ENCODE assay signal across 23 cellular contexts in the genomic region with DNA sequence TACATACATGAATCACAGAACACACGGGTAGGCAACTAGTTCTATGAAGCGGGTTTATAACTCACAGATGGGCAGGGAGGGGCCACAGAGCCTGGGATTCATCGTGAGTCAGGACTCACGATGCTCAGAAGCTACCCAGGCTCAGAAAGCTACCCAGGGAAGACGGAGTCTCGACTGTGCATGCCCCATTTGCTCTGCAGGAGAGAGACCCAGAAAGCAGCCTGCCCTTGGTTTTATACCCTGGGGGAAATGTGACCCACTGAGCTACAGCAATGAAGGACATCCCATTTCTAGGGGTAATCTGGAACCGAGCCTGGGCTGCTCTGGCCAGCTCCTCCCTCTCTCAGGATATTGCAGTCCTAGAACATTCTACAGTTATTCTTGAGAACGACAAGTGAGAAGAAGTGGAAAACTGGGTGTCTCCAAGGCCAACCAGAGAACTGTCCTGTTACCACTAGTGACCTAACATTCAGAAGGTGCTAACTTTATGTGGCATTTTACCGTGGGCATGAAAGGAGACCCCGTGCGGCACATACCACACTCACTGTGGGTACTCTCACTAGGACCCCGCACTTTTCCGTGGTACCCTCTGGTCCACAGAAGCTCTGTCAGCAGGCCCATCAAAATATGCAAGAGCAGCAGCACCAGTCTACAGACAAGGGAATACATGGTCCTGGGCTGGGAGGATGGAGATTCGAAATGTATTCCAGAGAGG.
DNase-seq lines count a peak whose midpoint lies in the region; ATAC-seq and TF ChIP-seq lines count a peak whose summit lies in the region.
"Had no signal": no experiment of that assay in that cellular context is flagged by ENCODE, and none has a peak within 500 bp of the region (broad histone marks: within the 10 kb centered on the region; RNA-seq: fewer than 3 reads in every experiment).

No MANE protein-coding gene starts in this region.

- no peak for TF ChIP-seq POLR2A in lower leg skin (IDR thresholded peaks at IDR 0.05)

- DNase-seq in natural killer cell treated with Interleukin-12 subunit alpha and Interleukin-12 subunit beta and Interleukin-15 and Interleukin-18, amount 100 ng/mL, for 72 hours (ENCODE audit: low spot score): peak; percentile 10
- DNase-seq in natural killer cell (no peak), RWPE1 (ENCODE audit: low spot score) (peak; percentile 43), posterior vena cava (ENCODE audit: low spot score) (peak; percentile 43), lower leg skin (ENCODE audit: low spot score in 2 of 2) (no peak)
- DNase-seq: AML-193; CD4-positive, alpha-beta T cell; HCEC 1CT; Karpas-422; NCI-H1092; NCI-H1417 treated with DMSO at 0.1 percent for 48 hours; NCI-H1694 treated with DMSO at 0.1 percent for 48 hours; NCI-H2081; NCI-H2227 treated with DMSO at 0.1 percent for 48 hours; NCI-H526 treated with DMSO at 0.1 percent for 48 hours; Peyer's patch; Right ventricle myocardium superior had no signal

- no peak overlapping the region for H3K4me3 Mint-ChIP-seq in natural killer cell treated with Interleukin-12 subunit alpha and Interleukin-12 subunit beta and Interleukin-15 and Interleukin-18, amount 100 ng/mL, for 72 hours
- no peak overlapping the region for H3K4me3 Mint-ChIP-seq in natural killer cell
- H3K4me3 Mint-ChIP-seq: CD4-positive, alpha-beta T cell had no signal

- POLR2A ChIA-PET in RWPE1 (lab: Yijun Ruan, JAX; ENCODE audit: low non-redundant PET): interaction anchor here (0.5 kb wide), 1 partner anchor 24 kb away, joined by 5 read pairs; no protein-coding TSS in a partner anchor

- H3K9me3 Mint-ChIP-seq in natural killer cell treated with Interleukin-12 subunit alpha and Interleukin-12 subunit beta and Interleukin-15 and Interleukin-18, amount 100 ng/mL, for 72 hours: no peaks in the 10 kb centered on the region
- H3K9me3 Mint-ChIP-seq in natural killer cell: no peaks in the 10 kb centered on the region
- H3K9me3 Mint-ChIP-seq: CD4-positive, alpha-beta T cell had no signal

- intact Hi-C loops in natural killer cell (cut with micrococcal nuclease) (no loop called here), posterior vena cava (cut with DNase I) (no loop called here), lower leg skin (cut with DNase I; ENCODE audit: low total_unique reads) (no loop called here)

- 87 to 91% methylated on average over 14 of the region's 14 CpGs for WGBS in lower leg skin, 2 donors

- H3K27me3 Mint-ChIP-seq in natural killer cell treated with Interleukin-12 subunit alpha and Interleukin-12 subunit beta and Interleukin-15 and Interleukin-18, amount 100 ng/mL, for 72 hours: peaks cover 7 to 9% of the 10 kb centered on the region in 2 donors
- peaks cover 17 to 31% of the 10 kb centered on the region in 2 donors for H3K27me3 Mint-ChIP-seq in natural killer cell (ENCODE audit: low read depth in 2 of 2)

- H3K27ac ChIP-seq in RWPE1: no peak overlapping the region
- H3K27ac ChIP-seq: BLaER1 treated with 17β-estradiol and CSF1 and Interleukin-3, amounts not matched to agents 10 nM and 100 nM; HL-60; Peyer's patch; SJSA1 had no signal

- H3K27ac Mint-ChIP-seq in natural killer cell treated with Interleukin-12 subunit alpha and Interleukin-12 subunit beta and Interleukin-15 and Interleukin-18, amount 100 ng/mL, for 72 hours: no peak overlapping the region
- no peak overlapping the region for H3K27ac Mint-ChIP-seq in natural killer cell
- H3K27ac Mint-ChIP-seq: CD4-positive, alpha-beta T cell had no signal

- no peaks in the 10 kb centered on the region for H3K4me1 Mint-ChIP-seq in natural killer cell treated with Interleukin-12 subunit alpha and Interleukin-12 subunit beta and Interleukin-15 and Interleukin-18, amount 100 ng/mL, for 72 hours (ENCODE audit: low read depth in 2 of 2)
- no peaks in the 10 kb centered on the region for H3K4me1 Mint-ChIP-seq in natural killer cell

- CTCF ChIA-PET in RWPE1 (lab: Yijun Ruan, JAX): interaction anchor here (0.6 kb wide), 2 partner anchors 249 to 579 kb away, joined by 3 to 5 read pairs; no protein-coding TSS in a partner anchor

- no peak overlapping the region for H3K4me3 ChIP-seq in lower leg skin (ENCODE audit: low read depth, poor library complexity, severe bottlenecking)
- H3K4me3 ChIP-seq: BLaER1 treated with 17β-estradiol and CSF1 and Interleukin-3, amounts not matched to agents 10 nM and 100 nM; Peyer's patch; SJSA1 had no signal

- no peaks in the 10 kb centered on the region for H3K36me3 Mint-ChIP-seq in natural killer cell treated with Interleukin-12 subunit alpha and Interleukin-12 subunit beta and Interleukin-15 and Interleukin-18, amount 100 ng/mL, for 72 hours
- no peaks in the 10 kb centered on the region for H3K36me3 Mint-ChIP-seq in natural killer cell

- TF ChIP-seq CTCF in natural killer cell (IDR thresholded peaks at IDR 0.05) (no peak), RWPE1 (conservative IDR thresholded peaks at IDR 0.05; ENCODE audit: low read depth) (no peak), lower leg skin (IDR thresholded peaks at IDR 0.05) (no peak)

- no peak for ATAC-seq in natural killer cell treated with Interleukin-12 subunit alpha and Interleukin-12 subunit beta and Interleukin-15 and Interleukin-18, amount 100 ng/mL, for 72 hours
- ATAC-seq in natural killer cell: no peak
- ATAC-seq in HG02759 (IDR thresholded peaks at IDR 0.05; ENCODE audit: unreplicated experiment): no peak
- ATAC-seq in GM21526 (IDR thresholded peaks at IDR 0.05; ENCODE audit: low FRiP score, unreplicated experiment): no peak
- ATAC-seq: HepG2 had no signal

Comparison
In these comparisons a context has a peak if more than half of its experiments do, and no peak if none do; other contexts are left out.
1. DNase-seq: peak in natural killer cell treated with Interleukin-12 subunit alpha and Interleukin-12 subunit beta and Interleukin-15 and Interleukin-18, amount 100 ng/mL, for 72 hours (single experiment), RWPE1 (single experiment) and posterior vena cava (single experiment); none in natural killer cell (single experiment) and lower leg skin (0 of 2).